Comparison of ENCODE assay signal across 8 cellular contexts in genomic region chr11:34051349-34052035, GRCh38. TPM values are rescaled to one million over a fixed set of nuclear protein-coding genes. Genes with fewer than 3 reads are reported as not detected.
DNase-seq lines count a peak whose midpoint lies in the region; ATAC-seq and TF ChIP-seq lines count a peak whose summit lies in the region.

Gene CAPRIN1, plus strand, starts transcription at chr11:34051731. Its CDS starts 690 bp downstream, at chr11:34052421.

- H3K9me3 Mint-ChIP-seq in activated naive CD8-positive, alpha-beta T cell treated with anti-CD3 and anti-CD28 coated beads, Interleukin-2, amount 50 U/mL, for 24 hours, result no peaks in the 10 kb centered on the region

- H3K4ac ChIP-seq in trophoblast cell (ENCODE audit: low read depth, low read length), result peak within 1 kb of the TSS; percentile 99

- H3K36me3 ChIP-seq in trophoblast cell (ENCODE audit: control insufficient read depth in 1 of 2, insufficient read depth in 2 of 2, low read length in 2 of 2), result peaks cover 5 to 9% of the 10 kb centered on the region in 2 experiments
- peaks cover 0 to 4% (median 0%) of the 10 kb centered on the region in 3 donors for H3K36me3 ChIP-seq in tibial nerve

- peak within 1 kb of the TSS; percentile 91 for H3K4me3 Mint-ChIP-seq in activated naive CD8-positive, alpha-beta T cell treated with anti-CD3 and anti-CD28 coated beads, Interleukin-2, amount 50 U/mL, for 24 hours

- H3K4me1 ChIP-seq in trophoblast cell (ENCODE audit: control insufficient read depth in 1 of 2, insufficient read depth in 2 of 2, low read length in 2 of 2), result peaks cover 0 to 4% of the 10 kb centered on the region in 2 experiments
- H3K4me1 ChIP-seq in tibial nerve, result peaks cover 0 to 42% (median 30%) of the 10 kb centered on the region in 4 donors

- H4K91ac ChIP-seq in trophoblast cell (ENCODE audit: low read depth, low read length), result peak within 1 kb of the TSS; percentile 100

- H3K4me3 ChIP-seq in GM12865 (ENCODE audit: low read depth, low read length) (peak within 1 kb of the TSS; percentile 83), trophoblast cell (ENCODE audit: low read depth, low read length) (peak within 1 kb of the TSS; percentile 89), tibial nerve (peak within 1 kb of the TSS; percentile 76 to 99 (median 92))

- H3K9me3 ChIP-seq in trophoblast cell (ENCODE audit: insufficient read depth, low read depth, low read length) (no peaks in the 10 kb centered on the region), tibial nerve (no peaks in the 10 kb centered on the region)

- H2BK120ac ChIP-seq in trophoblast cell (ENCODE audit: insufficient read depth, low read length, poor library complexity), result peak within 1 kb of the TSS; percentile 100

- H3K79me1 ChIP-seq in trophoblast cell (ENCODE audit: low read length), result peaks cover 23% of the 10 kb centered on the region

- peak in 1 of 2 donors; percentile 79 for TF ChIP-seq EP300 in tibial nerve (IDR thresholded peaks at IDR 0.05)

- H4K12ac ChIP-seq in trophoblast cell (ENCODE audit: low read depth, low read length), result peak within 1 kb of the TSS; percentile 100

- H3K27me3 Mint-ChIP-seq in activated naive CD8-positive, alpha-beta T cell treated with anti-CD3 and anti-CD28 coated beads, Interleukin-2, amount 50 U/mL, for 24 hours, result peaks cover 1% of the 10 kb centered on the region

- peak within 1 kb of the TSS; percentile 100 for H4K8ac ChIP-seq in trophoblast cell (ENCODE audit: low read depth, low read length)

- TF ChIP-seq CTCF in GM12865 (IDR thresholded peaks at IDR 0.05; ENCODE audit: insufficient read depth, low read depth, low read length, missing control alignments) (no peak), tibial nerve (IDR thresholded peaks at IDR 0.05) (no peak)

- peak within 1 kb of the TSS; percentile 65 for H2BK12ac ChIP-seq in trophoblast cell (ENCODE audit: low read length)

- H2BK5ac ChIP-seq in trophoblast cell (ENCODE audit: low read depth, low read length, poor library complexity), result peak within 1 kb of the TSS; percentile 99

- H3K14ac ChIP-seq in trophoblast cell (ENCODE audit: low read length), result peak within 1 kb of the TSS; percentile 100

- DNase-seq in GM12865 (ENCODE audit: low read depth) (peak; percentile 97), NCI-H1436 (lab: John Stamatoyannopoulos, UW) (peak; percentile 84), SW480 (ENCODE audit: low spot score) (peak; percentile 94), cardiac septum (ENCODE audit: low spot score) (peak; percentile 94), trophoblast cell (peak; percentile 79 to 85), tibial nerve (ENCODE audit: low spot score in 2 of 2) (peak; percentile 61 to 68)
- DNase-seq in activated naive CD8-positive, alpha-beta T cell treated with anti-CD3 and anti-CD28 coated beads, Interleukin-2, amount 50 U/mL, for 24 hours, result peak; percentile 85

- H3K27me3 ChIP-seq in trophoblast cell (ENCODE audit: insufficient read depth, low read length) (no peaks in the 10 kb centered on the region), tibial nerve (no peaks in the 10 kb centered on the region)

- H3K4me1 Mint-ChIP-seq in activated naive CD8-positive, alpha-beta T cell treated with anti-CD3 and anti-CD28 coated beads, Interleukin-2, amount 50 U/mL, for 24 hours, result peaks cover 31% of the 10 kb centered on the region

- peak within 1 kb of the TSS; percentile 97 for H3K27ac Mint-ChIP-seq in activated naive CD8-positive, alpha-beta T cell treated with anti-CD3 and anti-CD28 coated beads, Interleukin-2, amount 50 U/mL, for 24 hours

- peak within 1 kb of the TSS; percentile 88 for H3K9ac ChIP-seq in trophoblast cell (ENCODE audit: low read length)

- peaks cover 25% of the 10 kb centered on the region for H3K79me2 ChIP-seq in trophoblast cell (ENCODE audit: control insufficient read depth, insufficient read depth, low read length, poor library complexity)

- peak within 1 kb of the TSS; percentile 100 for H3K18ac ChIP-seq in trophoblast cell (ENCODE audit: low read length)

- TF ChIP-seq POLR2A in tibial nerve (IDR thresholded peaks at IDR 0.05), result peak; percentile 37 to 58

- H3K27ac ChIP-seq in trophoblast cell (ENCODE audit: low read depth, low read length), result peak within 1 kb of the TSS; percentile 100
- peak within 1 kb of the TSS; percentile 92 to 100 (median 99) for H3K27ac ChIP-seq in tibial nerve

- peak within 1 kb of the TSS; percentile 82 for H3K4me2 ChIP-seq in trophoblast cell (ENCODE audit: low read length)

- no CpG with 5 or more reads among the region's 64 CpGs for WGBS in trophoblast cell (ENCODE audit: extremely low coverage, insufficient coverage, insufficient read length)
- WGBS in tibial nerve, 2 donors, result 0 to 3% methylated on average over 12 to 28 of the region's 64 CpGs

- peak; percentile 59 for ATAC-seq in HG02763 (IDR thresholded peaks at IDR 0.05; ENCODE audit: unreplicated experiment)
- peak; percentile 85 for ATAC-seq in activated naive CD8-positive, alpha-beta T cell treated with anti-CD3 and anti-CD28 coated beads, Interleukin-2, amount 50 U/mL, for 24 hours

- H2AK5ac ChIP-seq in trophoblast cell (ENCODE audit: low read length), result peak within 1 kb of the TSS; percentile 97

- intact Hi-C loops in cardiac septum (cut with DNase I), result loop anchor here (1.0 to 2.0 kb wide), 2 partner anchors 54 to 307 kb away; partner anchors contain the start of genes ABTB2 and NAT10

- peaks cover 26% of the 10 kb centered on the region for H3K36me3 Mint-ChIP-seq in activated naive CD8-positive, alpha-beta T cell treated with anti-CD3 and anti-CD28 coated beads, Interleukin-2, amount 50 U/mL, for 24 hours (ENCODE audit: low read depth)

- H2AFZ ChIP-seq in trophoblast cell (ENCODE audit: insufficient read depth, low read length, poor library complexity), result peak within 1 kb of the TSS; percentile 91

- H3K23ac ChIP-seq in trophoblast cell (ENCODE audit: low read length), result no peak within 1 kb of the TSS

RNA-seq across cellular contexts. Expression of gene CAPRIN1, which starts in this region (rescaled TPM):
- total RNA-seq in cardiac septum (108 TPM), tibial nerve (100 to 1,000 TPM; 121 to 167 (median 150) TPM)
- 229 and 231 TPM in 2 replicates for polyA plus RNA-seq in trophoblast cell (2013)

Comparison
In these comparisons a context has a peak if more than half of its experiments do, and no peak if none do; other contexts are left out.
1. Peak in every context shown above with its lines: DNase-seq, ATAC-seq, H3K4me3 ChIP-seq and H3K27ac ChIP-seq.